Comparison of ENCODE assay signal across 10 cellular contexts in genomic region chr11:75557649-75558494, GRCh38. TPM values are rescaled to one million over a fixed set of nuclear protein-coding genes. Genes with fewer than 3 reads are reported as not detected.
DNase-seq lines count a peak whose midpoint lies in the region; ATAC-seq and TF ChIP-seq lines count a peak whose summit lies in the region.
"Had no signal": no experiment of that assay in that cellular context is flagged by ENCODE, and none has a peak within 500 bp of the region (broad histone marks: within the 10 kb centered on the region; RNA-seq: fewer than 3 reads in every experiment).

No MANE protein-coding gene starts in this region.

- peak; percentile 5 for ATAC-seq in left ventricle myocardium superior
- no peak for ATAC-seq in GM21723 (IDR thresholded peaks at IDR 0.05; ENCODE audit: unreplicated experiment)
- ATAC-seq in HG02571 (IDR thresholded peaks at IDR 0.05; ENCODE audit: unreplicated experiment): no peak
- ATAC-seq: effector memory CD8-positive, alpha-beta T cell had no signal

- H3K4me3 ChIP-seq in astrocyte of the spinal cord (ENCODE audit: low read depth, low read length) (no peak overlapping the region), skin epidermis (no peak overlapping the region)

- intact Hi-C loops in left ventricle myocardium superior (cut with micrococcal nuclease): no loop called here

- no peak for TF ChIP-seq CTCF in astrocyte of the spinal cord (IDR thresholded peaks at IDR 0.05; ENCODE audit: low read depth, low read length)

- H3K27ac ChIP-seq in skin epidermis: peak overlapping the region in 20 of 21 experiments; percentile 43 to 99 (median 82)

- in situ Hi-C loops in astrocyte of the spinal cord (cut with HindIII; ENCODE audit: low sequenced_read_pairs): no loop called here

- DNase-seq in GM04503 (ENCODE audit: low read depth) (peak; percentile 85), astrocyte of the spinal cord (ENCODE audit: low read depth, low spot score) (peak; percentile 88), left ventricle myocardium superior (peak; percentile 59), HuH-7.5 (ENCODE audit: low spot score) (no peak), Kasumi-1 (lab: John Stamatoyannopoulos, UW) (no peak)
- DNase-seq: effector memory CD8-positive, alpha-beta T cell; NCI-H187 treated with DMSO at 0.1 percent for 48 hours had no signal

RNA-seq across cellular contexts. Expression of gene SERPINH1, which starts 4.2 kb away (rescaled TPM):
- total RNA-seq in left ventricle myocardium superior: 58.5 TPM

RNA-seq across cellular contexts. Expression of gene GDPD5, which starts 32.1 kb away (rescaled TPM):
- 8.4 TPM for total RNA-seq in left ventricle myocardium superior

Comparison
In these comparisons a context has a peak if more than half of its experiments do, and no peak if none do; other contexts are left out.
1. DNase-seq: peak in GM04503 (single experiment), astrocyte of the spinal cord (single experiment) and left ventricle myocardium superior (single experiment); none in HuH-7.5 (single experiment) and Kasumi-1 (0 of 2).